17 cellular contexts compared by ENCODE assay signal in genomic region chr17:82869536-82869935, GRCh38. TPM values are rescaled to one million over a fixed set of nuclear protein-coding genes. Genes with fewer than 3 reads are reported as not detected.
DNase-seq lines count a peak whose midpoint lies in the region; ATAC-seq and TF ChIP-seq lines count a peak whose summit lies in the region.
"Had no signal": no experiment of that assay in that cellular context is flagged by ENCODE, and none has a peak within 500 bp of the region (broad histone marks: within the 10 kb centered on the region; RNA-seq: fewer than 3 reads in every experiment).

No MANE protein-coding gene starts in this region.

- CTCF ChIA-PET in RWPE1 (lab: Yijun Ruan, JAX), result no interaction called here

- DNase-seq in left ventricle myocardium inferior, result no peak
- DNase-seq in Right ventricle myocardium inferior (ENCODE audit: missing footprints), result no peak
- DNase-seq in RWPE1 (ENCODE audit: low spot score), result no peak
- peak in 2 of 3 donors; percentile 3 to 28 for DNase-seq in mucosa of descending colon
- no peak for DNase-seq in stimulated activated naive B cell treated with anti-CD40 and anti-IgM and Interleukin-4, amounts not matched to agents 10 μg/mL and 1 μg/mL and 100 μg/mL, for 72 hours
- no peak for DNase-seq in hippocampal formation (lab: John Stamatoyannopoulos, UW)
- no peak for DNase-seq in NCI-H1694 treated with DMSO at 0.1 percent for 48 hours (lab: John Stamatoyannopoulos, UW)
- DNase-seq: 8988T; Caco-2; NCI-H1436 treated with DMSO at 0.1 percent for 48 hours; NCI-H2227 treated with DMSO at 0.1 percent for 48 hours; NCI-H524 treated with DMSO at 0.1 percent for 48 hours; NK-92 treated with Interleukin-12 subunit alpha and Interleukin-12 subunit beta, amount 100 ng/mL, for 24 hours; PC-9; SHP77 had no signal

- peaks cover 63 to 94% of the 10 kb centered on the region in 2 donors for H3K4me1 Mint-ChIP-seq in stimulated activated naive B cell treated with anti-CD40 and anti-IgM and Interleukin-4, amounts not matched to agents 10 μg/mL and 1 μg/mL and 100 μg/mL, for 72 hours

- peak overlapping the region; percentile 5 for H3K27ac ChIP-seq in left ventricle myocardium inferior (replicated peaks)
- H3K27ac ChIP-seq in RWPE1, result peak overlapping the region; percentile 20
- H3K27ac ChIP-seq: PC-9 had no signal

- H3K9me3 Mint-ChIP-seq in stimulated activated naive B cell treated with anti-CD40 and anti-IgM and Interleukin-4, amounts not matched to agents 10 μg/mL and 1 μg/mL and 100 μg/mL, for 72 hours, result no peaks in the 10 kb centered on the region

- H3K36me3 Mint-ChIP-seq in stimulated activated naive B cell treated with anti-CD40 and anti-IgM and Interleukin-4, amounts not matched to agents 10 μg/mL and 1 μg/mL and 100 μg/mL, for 72 hours, result peaks cover 33 to 48% of the 10 kb centered on the region in 2 donors

- intact Hi-C loops in left ventricle myocardium inferior (cut with micrococcal nuclease) (no loop called here), Right ventricle myocardium inferior (cut with DNase I) (no loop called here), mucosa of descending colon (cut with DNase I, micrococcal nuclease) (no loop called here)

- H3K36me3 ChIP-seq in left ventricle myocardium inferior (peaks cover 25% of the 10 kb centered on the region), mucosa of descending colon (ENCODE audit: low read depth) (no peaks in the 10 kb centered on the region)

- H3K27ac Mint-ChIP-seq in stimulated activated naive B cell treated with anti-CD40 and anti-IgM and Interleukin-4, amounts not matched to agents 10 μg/mL and 1 μg/mL and 100 μg/mL, for 72 hours, result peak overlapping the region; percentile 93

- H3K27me3 Mint-ChIP-seq in stimulated activated naive B cell treated with anti-CD40 and anti-IgM and Interleukin-4, amounts not matched to agents 10 μg/mL and 1 μg/mL and 100 μg/mL, for 72 hours, result peaks cover 8 to 22% of the 10 kb centered on the region in 2 donors

- no peak for TF ChIP-seq CTCF in left ventricle myocardium inferior (IDR thresholded peaks at IDR 0.05; ENCODE audit: borderline replicate concordance)
- no peak for TF ChIP-seq CTCF in RWPE1 (conservative IDR thresholded peaks at IDR 0.05; ENCODE audit: low read depth)
- TF ChIP-seq CTCF in mucosa of descending colon (IDR thresholded peaks at IDR 0.05), result no peak

- no peaks in the 10 kb centered on the region for H3K9me3 ChIP-seq in left ventricle myocardium inferior (replicated peaks)
- no peaks in the 10 kb centered on the region for H3K9me3 ChIP-seq in mucosa of descending colon
- H3K9me3 ChIP-seq: Caco-2 had no signal

- POLR2A ChIA-PET in RWPE1 (lab: Yijun Ruan, JAX; ENCODE audit: low non-redundant PET), result no interaction called here

- H3K4me3 Mint-ChIP-seq in stimulated activated naive B cell treated with anti-CD40 and anti-IgM and Interleukin-4, amounts not matched to agents 10 μg/mL and 1 μg/mL and 100 μg/mL, for 72 hours, result peak overlapping the region; percentile 5 to 61

- H3K27me3 ChIP-seq in left ventricle myocardium inferior (ENCODE audit: low read depth), result no peaks in the 10 kb centered on the region

- H3K4me3 ChIP-seq in left ventricle myocardium inferior, result no peak overlapping the region
- no peak overlapping the region for H3K4me3 ChIP-seq in mucosa of descending colon
- H3K4me3 ChIP-seq: PC-9 had no signal

- ATAC-seq in Right ventricle myocardium inferior (no peak), mucosa of descending colon (no peak), GM21723 (IDR thresholded peaks at IDR 0.05; ENCODE audit: unreplicated experiment) (no peak)
- ATAC-seq in stimulated activated naive B cell treated with anti-CD40 and anti-IgM and Interleukin-4, amounts not matched to agents 10 μg/mL and 1 μg/mL and 100 μg/mL, for 72 hours (replicated peaks), result no peak

- H3K4me1 ChIP-seq in left ventricle myocardium inferior (peaks cover 65% of the 10 kb centered on the region), mucosa of descending colon (ENCODE audit: low read depth) (peaks cover 12% of the 10 kb centered on the region)

RNA-seq across cellular contexts. Expression of gene ZNF750, which starts 29.7 kb away (rescaled TPM):
- not detected for total RNA-seq in left ventricle myocardium inferior
- total RNA-seq in Right ventricle myocardium inferior, result not detected
- not detected for total RNA-seq in mucosa of descending colon
- total RNA-seq: HT1080 had no signal

Comparison
In these comparisons a context has a peak if more than half of its experiments do, and no peak if none do; other contexts are left out.
1. DNase-seq: peak in mucosa of descending colon (2 of 3); none in left ventricle myocardium inferior (single experiment), Right ventricle myocardium inferior (single experiment), RWPE1 (single experiment), stimulated activated naive B cell treated with anti-CD40 and anti-IgM and Interleukin-4, amounts not matched to agents 10 μg/mL and 1 μg/mL and 100 μg/mL, for 72 hours (single experiment), hippocampal formation (0 of 2) and NCI-H1694 treated with DMSO at 0.1 percent for 48 hours (single experiment).